12 cellular contexts compared by ENCODE assay signal in genomic region chr3:141979050-141979671, GRCh38.
DNase-seq lines count a peak whose midpoint lies in the region; ATAC-seq and TF ChIP-seq lines count a peak whose summit lies in the region.
"Had no signal": no experiment of that assay in that cellular context is flagged by ENCODE, and none has a peak within 500 bp of the region (broad histone marks: within the 10 kb centered on the region; RNA-seq: fewer than 3 reads in every experiment).

No MANE protein-coding gene starts in this region.

- DNase-seq in H4 (ENCODE audit: low spot score) (peak; percentile 90), RPMI7951 (ENCODE audit: low read depth) (peak; percentile 80), epithelial cell of prostate (ENCODE audit: low read depth, low spot score) (peak; percentile 43), retinal pigment epithelial cell (ENCODE audit: low read depth) (peak; percentile 4), T-helper 17 cell (no peak)
- no peak for DNase-seq in activated naive CD4-positive, alpha-beta T cell treated with anti-CD3 and anti-CD28 coated beads, Interleukin-2, amount 50 U/mL, for 16 hours
- DNase-seq: activated T-cell treated with anti-CD3 and anti-CD28 coated beads, Interleukin-2, amount 50 U/mL, for 1 hour; anterior cingulate cortex; Peyer's patch; sigmoid colon had no signal

- H3K9me3 ChIP-seq in T-helper 17 cell (ENCODE audit: control insufficient read depth, low read length, poor library complexity, severe bottlenecking) = no peaks in the 10 kb centered on the region
- H3K9me3 ChIP-seq: Peyer's patch, sigmoid colon had no signal

- no peak overlapping the region for H3K27ac Mint-ChIP-seq in T-helper 17 cell

- peak overlapping the region; percentile 11 for H3K27ac ChIP-seq in epithelial cell of prostate
- H3K27ac ChIP-seq: Peyer's patch, sigmoid colon had no signal

- H3K4me3 ChIP-seq in retinal pigment epithelial cell (ENCODE audit: low read length) = no peak overlapping the region
- H3K4me3 ChIP-seq: Peyer's patch, sigmoid colon had no signal

- TF ChIP-seq CTCF in retinal pigment epithelial cell (conservative IDR thresholded peaks at IDR 0.05; ENCODE audit: low read depth, low read length) = no peak

- H3K4me1 Mint-ChIP-seq in T-helper 17 cell = no peaks in the 10 kb centered on the region

- ATAC-seq in T-helper 17 cell = no peak
- no peak for ATAC-seq in HG03280 (IDR thresholded peaks at IDR 0.05; ENCODE audit: unreplicated experiment)
- no peak for ATAC-seq in GM19328 (IDR thresholded peaks at IDR 0.05; ENCODE audit: unreplicated experiment)

- H3K36me3 Mint-ChIP-seq in T-helper 17 cell (ENCODE audit: low read depth) = peaks cover 8% of the 10 kb centered on the region

- no peaks in the 10 kb centered on the region for H3K27me3 Mint-ChIP-seq in T-helper 17 cell

- no peak overlapping the region for H3K4me3 Mint-ChIP-seq in T-helper 17 cell

Comparison
In these comparisons a context has a peak if more than half of its experiments do, and no peak if none do; other contexts are left out.
1. DNase-seq: peak in H4 (single experiment), RPMI7951 (single experiment), epithelial cell of prostate (single experiment) and retinal pigment epithelial cell (single experiment); none in T-helper 17 cell (0 of 3) and activated naive CD4-positive, alpha-beta T cell treated with anti-CD3 and anti-CD28 coated beads, Interleukin-2, amount 50 U/mL, for 16 hours (single experiment).